ENCODE assay signal across 6 cellular contexts in genomic region chr7:22087861-22088260, GRCh38.
"Had no signal": no experiment of that assay in that cellular context is flagged by ENCODE, and none has a peak within 500 bp of the region (broad histone marks: within the 10 kb centered on the region; RNA-seq: fewer than 3 reads in every experiment).

No MANE protein-coding gene starts in this region.

- ATAC-seq: GM23338, K562 had no signal

- H3K4me2 ChIP-seq: GM23338 had no signal

- H2AFZ ChIP-seq: GM23338 had no signal

- H3K4me3 Mint-ChIP-seq: GM23338, H9 had no signal

- H3K27ac Mint-ChIP-seq: GM23338, H9 had no signal

- H3K4me3 ChIP-seq: GM23338, K562 had no signal

- DNase-seq: H9, HCEC 1CT, IMR-90, KG1 had no signal
